In the genomic region with DNA sequence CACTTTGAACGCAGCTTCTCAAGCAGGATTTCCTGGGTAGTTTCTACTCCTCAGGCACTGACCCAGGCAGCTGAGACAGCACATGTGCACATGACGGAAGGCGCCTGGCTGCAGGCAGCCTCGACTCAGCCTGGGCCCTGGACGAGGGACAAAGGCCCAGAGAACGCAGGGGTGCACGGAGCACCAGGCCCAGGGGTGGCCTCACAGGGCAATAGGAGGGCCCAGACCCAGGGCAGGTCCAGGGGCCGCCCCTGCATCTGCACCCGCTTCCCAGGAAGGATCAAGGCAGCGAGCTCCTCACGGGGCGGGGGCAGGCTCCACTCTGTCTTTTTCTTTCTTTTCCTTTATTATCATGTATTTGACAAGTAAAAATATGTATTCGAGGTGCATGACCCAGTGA, we compare ENCODE assay signal across 27 cellular contexts.
"Had no signal": no experiment of that assay in that cellular context is flagged by ENCODE, and none has a peak within 500 bp of the region (broad histone marks: within the 10 kb centered on the region; RNA-seq: fewer than 3 reads in every experiment).

No MANE protein-coding gene starts in this region.

- H3K27ac Mint-ChIP-seq: activated B cell treated with CpG ODN at 0.5 μM for 24 hours; activated CD4-positive, alpha-beta T cell treated with anti-CD3 and anti-CD28 coated beads, Interleukin-2, amount 10 ng/mL, durations not matched to agents 24 days and 14 days; activated CD8-positive, alpha-beta memory T cell treated with anti-CD3 and anti-CD28 coated beads, Interleukin-2, amount 10 ng/mL, durations not matched to agents 7 days and 5 days; activated naive CD4-positive, alpha-beta T cell treated with anti-CD3 and anti-CD28 coated beads, Interleukin-2, amount 10 ng/mL, durations not matched to agents 7 days and 5 days; activated T-cell treated with anti-CD3 and anti-CD28 coated beads, Interleukin-2, amount 50 U/mL, for 24 hours; activated T-helper 1 cell treated with anti-CD3 and anti-CD28 coated beads, Interleukin-12 subunit alpha, Interleukin-12 subunit beta, Interleukin-2, Interleukin-4 antibody, amounts not matched to agents 30 ng/mL and 10 ng/mL and 1 ng/mL, durations not matched to agents 14 hours and 24 hours and 36 hours; T-helper 17 cell had no signal

- H3K27me3 Mint-ChIP-seq: activated B cell treated with CpG ODN at 0.5 μM for 24 hours; activated CD4-positive, alpha-beta T cell treated with anti-CD3 and anti-CD28 coated beads, Interleukin-2, amount 10 ng/mL, durations not matched to agents 24 days and 14 days; activated CD8-positive, alpha-beta memory T cell treated with anti-CD3 and anti-CD28 coated beads, Interleukin-2, amount 10 ng/mL, durations not matched to agents 7 days and 5 days; activated naive CD4-positive, alpha-beta T cell treated with anti-CD3 and anti-CD28 coated beads, Interleukin-2, amount 10 ng/mL, durations not matched to agents 7 days and 5 days; activated naive CD8-positive, alpha-beta T cell treated with anti-CD3 and anti-CD28 coated beads, Interleukin-2, amount 10 ng/mL, durations not matched to agents 7 days and 5 days; activated T-cell treated with anti-CD3 and anti-CD28 coated beads, Interleukin-2, amount 50 U/mL, for 24 hours; T-helper 17 cell had no signal

- H3K4me1 ChIP-seq: breast epithelium had no signal

- DNase-seq: activated B cell treated with CpG ODN at 0.5 μM for 24 hours; activated CD4-positive, alpha-beta T cell treated with anti-CD3 and anti-CD28 coated beads for 1 hour; activated CD4-positive, alpha-beta T cell treated with anti-CD3 and anti-CD28 coated beads, Interleukin-2, amount 10 ng/mL, durations not matched to agents 24 days and 14 days; activated CD4-positive, alpha-beta T cell treated with anti-CD3 and anti-CD28 coated beads, Interleukin-2, amount 50 U/mL, for 48 hours; activated CD8-positive, alpha-beta memory T cell treated with anti-CD3 and anti-CD28 coated beads, Interleukin-2, amount 10 ng/mL, durations not matched to agents 7 days and 5 days; activated effector memory CD4-positive, alpha-beta T cell treated with anti-CD3 and anti-CD28 coated beads, Interleukin-2, amount 50 U/mL, for 16 hours; activated naive CD4-positive, alpha-beta T cell treated with anti-CD3 and anti-CD28 coated beads, Interleukin-2, amount 10 ng/mL, durations not matched to agents 7 days and 5 days; activated naive CD8-positive, alpha-beta T cell treated with anti-CD3 and anti-CD28 coated beads, Interleukin-2, amount 10 ng/mL, durations not matched to agents 7 days and 5 days; activated T-cell treated with anti-CD3 and anti-CD28 coated beads, Interleukin-2, amount 50 U/mL, for 24 hours; caudate nucleus; NCI-H1092; NCI-H1417 treated with DMSO at 0.1 percent for 48 hours; NCI-H1694; NCI-H2029; NCI-H345; NCI-H510A; NCI-H526 treated with DMSO at 0.1 percent for 48 hours; NK-92 treated with Interleukin-12 subunit alpha and Interleukin-12 subunit beta, amount 100 ng/mL, for 24 hours; OCI-M1; RPMI8226; SHP77 treated with DMSO at 0.1 percent for 48 hours; T-helper 9 cell had no signal

- H3K27ac ChIP-seq: breast epithelium, KMS-11 had no signal

- H3K4me3 Mint-ChIP-seq: activated B cell treated with CpG ODN at 0.5 μM for 24 hours; activated CD4-positive, alpha-beta T cell treated with anti-CD3 and anti-CD28 coated beads, Interleukin-2, amount 10 ng/mL, durations not matched to agents 24 days and 14 days; activated CD8-positive, alpha-beta memory T cell treated with anti-CD3 and anti-CD28 coated beads, Interleukin-2, amount 10 ng/mL, durations not matched to agents 7 days and 5 days; activated naive CD4-positive, alpha-beta T cell treated with anti-CD3 and anti-CD28 coated beads, Interleukin-2, amount 10 ng/mL, durations not matched to agents 7 days and 5 days; activated naive CD8-positive, alpha-beta T cell treated with anti-CD3 and anti-CD28 coated beads, Interleukin-2, amount 10 ng/mL, durations not matched to agents 7 days and 5 days; activated T-cell treated with anti-CD3 and anti-CD28 coated beads, Interleukin-2, amount 50 U/mL, for 24 hours; activated T-helper 1 cell treated with anti-CD3 and anti-CD28 coated beads, Interleukin-12 subunit alpha, Interleukin-12 subunit beta, Interleukin-2, Interleukin-4 antibody, amounts not matched to agents 30 ng/mL and 10 ng/mL and 1 ng/mL, durations not matched to agents 14 hours and 24 hours and 36 hours; T-helper 17 cell had no signal

- H3K36me3 Mint-ChIP-seq: activated CD8-positive, alpha-beta memory T cell treated with anti-CD3 and anti-CD28 coated beads, Interleukin-2, amount 10 ng/mL, durations not matched to agents 7 days and 5 days; activated naive CD8-positive, alpha-beta T cell treated with anti-CD3 and anti-CD28 coated beads, Interleukin-2, amount 10 ng/mL, durations not matched to agents 7 days and 5 days had no signal

- H3K4me1 Mint-ChIP-seq: activated B cell treated with CpG ODN at 0.5 μM for 24 hours; activated CD4-positive, alpha-beta T cell treated with anti-CD3 and anti-CD28 coated beads, Interleukin-2, amount 10 ng/mL, durations not matched to agents 24 days and 14 days; activated naive CD4-positive, alpha-beta T cell treated with anti-CD3 and anti-CD28 coated beads, Interleukin-2, amount 10 ng/mL, durations not matched to agents 7 days and 5 days had no signal

- ATAC-seq: activated CD8-positive, alpha-beta memory T cell treated with anti-CD3 and anti-CD28 coated beads, Interleukin-2, amount 10 ng/mL, durations not matched to agents 7 days and 5 days; Panc1; T-helper 17 cell had no signal

- H3K4me3 ChIP-seq: breast epithelium had no signal

- H3K36me3 ChIP-seq: breast epithelium had no signal

- H3K9me3 Mint-ChIP-seq: activated B cell treated with CpG ODN at 0.5 μM for 24 hours; activated CD4-positive, alpha-beta T cell treated with anti-CD3 and anti-CD28 coated beads, Interleukin-2, amount 10 ng/mL, durations not matched to agents 24 days and 14 days; activated naive CD4-positive, alpha-beta T cell treated with anti-CD3 and anti-CD28 coated beads, Interleukin-2, amount 10 ng/mL, durations not matched to agents 7 days and 5 days; activated naive CD8-positive, alpha-beta T cell treated with anti-CD3 and anti-CD28 coated beads, Interleukin-2, amount 10 ng/mL, durations not matched to agents 7 days and 5 days; activated T-cell treated with anti-CD3 and anti-CD28 coated beads, Interleukin-2, amount 50 U/mL, for 24 hours; activated T-helper 1 cell treated with anti-CD3 and anti-CD28 coated beads, Interleukin-12 subunit alpha, Interleukin-12 subunit beta, Interleukin-2, Interleukin-4 antibody, amounts not matched to agents 30 ng/mL and 10 ng/mL and 1 ng/mL, durations not matched to agents 14 hours and 24 hours and 36 hours had no signal
